13 cellular contexts compared by ENCODE assay signal in the genomic region with DNA sequence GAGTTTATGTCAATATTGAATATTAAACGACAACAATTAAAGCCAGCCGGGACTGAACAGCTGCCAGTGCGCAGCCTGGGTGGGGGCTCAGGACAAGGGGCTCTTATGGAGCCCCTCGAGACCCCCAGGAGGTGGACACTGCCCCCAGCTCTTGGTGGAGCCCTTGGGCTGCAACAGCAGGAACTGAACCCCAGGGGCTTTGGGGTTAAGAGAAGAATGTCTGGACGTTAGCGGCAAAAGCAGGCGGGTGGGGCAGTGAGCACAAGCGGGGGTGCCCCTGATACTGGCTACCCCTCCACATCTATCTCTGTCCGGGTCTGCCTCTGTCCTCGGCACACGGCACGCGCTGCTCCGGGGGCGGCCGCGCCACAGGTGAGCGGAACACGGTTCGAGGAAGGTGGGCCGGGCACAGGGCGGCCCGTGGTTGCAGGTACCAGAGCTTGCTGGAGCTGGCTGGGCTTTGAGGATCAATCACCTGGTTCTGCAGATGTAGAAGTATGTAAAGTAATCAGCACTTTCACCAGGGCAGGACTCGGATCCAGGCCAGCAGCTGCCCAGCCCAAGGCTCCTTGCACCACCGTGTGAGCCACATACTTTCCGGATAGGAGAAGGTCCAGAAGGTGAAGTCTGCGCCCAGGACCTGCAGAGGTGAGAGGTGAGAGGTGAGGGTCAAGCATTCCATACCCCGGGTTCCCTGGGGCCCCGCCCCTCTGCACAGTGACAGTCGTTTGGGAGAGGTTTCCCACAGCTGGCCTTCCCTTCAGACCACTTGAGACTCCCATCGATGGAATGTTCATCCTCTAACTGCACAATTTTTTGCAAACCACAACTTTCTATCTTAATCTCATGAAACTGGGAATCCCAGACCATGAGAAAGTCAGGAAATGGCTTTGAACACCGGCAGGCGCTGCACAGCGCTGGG. TPM values are rescaled to one million over a fixed set of nuclear protein-coding genes. Genes with fewer than 3 reads are reported as not detected.
A peak's percentile ranks its signal among the peaks of the same experiment; 100 is the strongest.
DNase-seq lines count a peak whose midpoint lies in the region; ATAC-seq and TF ChIP-seq lines count a peak whose summit lies in the region.
"Had no signal": no experiment of that assay in that cellular context is flagged by ENCODE, and none has a peak within 500 bp of the region (broad histone marks: within the 10 kb centered on the region; RNA-seq: fewer than 3 reads in every experiment).

No MANE protein-coding gene starts in this region.

- no peak overlapping the region for H3K23ac ChIP-seq in H9 (ENCODE audit: insufficient read length, low read depth, low read length)

- H3K4me1 Mint-ChIP-seq in H9 (peaks cover 9% of the 10 kb centered on the region in 2 experiments), neural progenitor cell (peaks cover 15% of the 10 kb centered on the region)

- H2AFZ ChIP-seq in parathyroid adenoma (no peak overlapping the region), H9 (ENCODE audit: low read length) (no peak overlapping the region), neural progenitor cell (replicated peaks) (no peak overlapping the region)

- no peaks in the 10 kb centered on the region for H3F3A ChIP-seq in neural progenitor cell (ENCODE audit: low read depth)

- H3K4me2 ChIP-seq in BLaER1 (peak overlapping the region; percentile 87), parathyroid adenoma (ENCODE audit: low read length) (no peak overlapping the region), H9 (ENCODE audit: insufficient read depth, insufficient read length, low read length) (no peak overlapping the region), neural progenitor cell (no peak overlapping the region)

- H3K4ac ChIP-seq in H9 (ENCODE audit: low read depth, low read length) = no peak overlapping the region

- H3K9me3 Mint-ChIP-seq in H9 (no peaks in the 10 kb centered on the region), neural progenitor cell (peaks cover 16% of the 10 kb centered on the region)

- no peak overlapping the region for H3K27ac Mint-ChIP-seq in H9
- H3K27ac Mint-ChIP-seq in neural progenitor cell = no peak overlapping the region

- H3K4me3 Mint-ChIP-seq in H9 (no peak overlapping the region), neural progenitor cell (no peak overlapping the region)

- no peak overlapping the region for H2BK15ac ChIP-seq in H9 (ENCODE audit: low read depth, low read length)

- H3K9me3 ChIP-seq in BLaER1 = peaks cover 16% of the 10 kb centered on the region
- H3K9me3 ChIP-seq in gastroesophageal sphincter = no peaks in the 10 kb centered on the region
- H3K9me3 ChIP-seq in parathyroid adenoma (ENCODE audit: control insufficient read depth, low read length) = no peaks in the 10 kb centered on the region
- no peaks in the 10 kb centered on the region for H3K9me3 ChIP-seq in H9 (ENCODE audit: control insufficient read depth, low read depth, low read length)
- H3K9me3 ChIP-seq in neural progenitor cell (ENCODE audit: low read depth) = no peaks in the 10 kb centered on the region
- H3K9me3 ChIP-seq: adrenal gland, pancreas, tibial nerve had no signal

- ATAC-seq in gastroesophageal sphincter = no peak

- H3K14ac ChIP-seq in H9 (ENCODE audit: insufficient read depth, low read length) = no peak overlapping the region

- H3K36me3 ChIP-seq in BLaER1 (no peaks in the 10 kb centered on the region), gastroesophageal sphincter (no peaks in the 10 kb centered on the region), parathyroid adenoma (ENCODE audit: control insufficient read depth, insufficient read depth, low read length) (no peaks in the 10 kb centered on the region), neural progenitor cell (no peaks in the 10 kb centered on the region)
- H3K36me3 ChIP-seq: adrenal gland, pancreas, tibial nerve had no signal

- DNase-seq in RPMI7951 (ENCODE audit: low read depth) (peak; percentile 79), H9 (no peak), neural progenitor cell (ENCODE audit: low spot score) (no peak), T-helper 9 cell (no peak), GDM1 (lab: John Stamatoyannopoulos, UW) (no peak)
- DNase-seq: NCI-H1694 treated with DMSO at 0.1 percent for 48 hours had no signal

- H3K56ac ChIP-seq in H9 (ENCODE audit: insufficient read length, low read depth, low read length) = no peak overlapping the region

- no peaks in the 10 kb centered on the region for H3K79me2 ChIP-seq in parathyroid adenoma
- H3K79me2 ChIP-seq in H9 (ENCODE audit: insufficient read depth, low read length) = no peaks in the 10 kb centered on the region
- peaks cover 5% of the 10 kb centered on the region for H3K79me2 ChIP-seq in neural progenitor cell (ENCODE audit: low read depth)

- H3K4me3 ChIP-seq in BLaER1 (no peak overlapping the region), gastroesophageal sphincter (no peak overlapping the region), parathyroid adenoma (ENCODE audit: low read depth, low read length) (no peak overlapping the region), neural progenitor cell (no peak overlapping the region)
- H3K4me3 ChIP-seq: adrenal gland, pancreas, tibial nerve had no signal

- no peak overlapping the region for H2BK12ac ChIP-seq in H9 (ENCODE audit: insufficient read length, low read depth, low read length)

- peaks cover 68% of the 10 kb centered on the region for H3K4me1 ChIP-seq in BLaER1
- H3K4me1 ChIP-seq in gastroesophageal sphincter = peaks cover 0 to 45% (median 21%) of the 10 kb centered on the region in 3 donors
- peaks cover under 1% of the 10 kb centered on the region for H3K4me1 ChIP-seq in parathyroid adenoma
- no peaks in the 10 kb centered on the region for H3K4me1 ChIP-seq in H9 (ENCODE audit: insufficient read depth, low read length)
- H3K4me1 ChIP-seq in neural progenitor cell = peaks cover 9% of the 10 kb centered on the region
- H3K4me1 ChIP-seq: pancreas had no signal

- H2AK5ac ChIP-seq in H9 (ENCODE audit: insufficient read length, low read length) = no peak overlapping the region

- H3K9ac ChIP-seq in BLaER1 (no peak overlapping the region), parathyroid adenoma (no peak overlapping the region), H9 (ENCODE audit: extremely low read depth, insufficient read length, low read length) (no peak overlapping the region), neural progenitor cell (no peak overlapping the region)

- no peak for TF ChIP-seq CTCF in gastroesophageal sphincter (IDR thresholded peaks at IDR 0.05)
- no peak for TF ChIP-seq CTCF in parathyroid adenoma (IDR thresholded peaks at IDR 0.05)
- no peak for TF ChIP-seq CTCF in H9 (conservative IDR thresholded peaks at IDR 0.05)
- TF ChIP-seq CTCF in neural progenitor cell (IDR thresholded peaks at IDR 0.05) = no peak

- H4K5ac ChIP-seq in H9 (ENCODE audit: insufficient read length, low read depth, low read length) = no peak overlapping the region

- H3K27me3 ChIP-seq in BLaER1 (no peaks in the 10 kb centered on the region), gastroesophageal sphincter (no peaks in the 10 kb centered on the region), parathyroid adenoma (ENCODE audit: control insufficient read depth, insufficient read depth, low read length) (no peaks in the 10 kb centered on the region), H9 (ENCODE audit: insufficient read depth, low read length) (no peaks in the 10 kb centered on the region), neural progenitor cell (no peaks in the 10 kb centered on the region)
- H3K27me3 ChIP-seq: adrenal gland, pancreas, tibial nerve had no signal

- no peak overlapping the region for H2BK20ac ChIP-seq in H9 (ENCODE audit: low read depth, low read length, poor library complexity, severe bottlenecking)

- no peak overlapping the region for H3T11ph ChIP-seq in H9 (ENCODE audit: low read length)

- peaks cover 2% of the 10 kb centered on the region; the same call in 1 of the 2 replicates for H3K27me3 Mint-ChIP-seq in H9 (ENCODE audit: low read depth)
- H3K27me3 Mint-ChIP-seq in neural progenitor cell (ENCODE audit: insufficient read depth, low read depth) = peaks cover 5% of the 10 kb centered on the region

- no peak overlapping the region for H2BK5ac ChIP-seq in H9 (ENCODE audit: insufficient read length, low read length)

- H3K18ac ChIP-seq in H9 (ENCODE audit: insufficient read length, low read depth, low read length) = no peak overlapping the region

- H3K23me2 ChIP-seq in H9 (ENCODE audit: insufficient read length, low read depth, low read length, poor library complexity, severe bottlenecking) = no peaks in the 10 kb centered on the region

- H3K79me1 ChIP-seq in H9 (ENCODE audit: insufficient read depth, low read depth, low read length, poor library complexity, severe bottlenecking) = no peaks in the 10 kb centered on the region

- 73 to 89% methylated on average over 14 to 22 of the region's 34 CpGs for WGBS in gastroesophageal sphincter (ENCODE audit: low coverage in 1 of 2), 2 donors
- no CpG with 5 or more reads among the region's 34 CpGs for whole genome bisulfite sequencing in H9 (ENCODE audit: extremely low coverage, insufficient read length, low lambda C conversion rate)

- TF ChIP-seq EP300 in gastroesophageal sphincter (IDR thresholded peaks at IDR 0.05) = no peak

- H4K8ac ChIP-seq in H9 (replicated peaks; ENCODE audit: insufficient read length, low read depth, low read length) = no peak overlapping the region

- H3K27ac ChIP-seq in BLaER1 = no peak overlapping the region
- H3K27ac ChIP-seq in gastroesophageal sphincter = peak overlapping the region in 3 of 4 donors; percentile 44 to 92 (median 81)
- peak overlapping the region; percentile 82 for H3K27ac ChIP-seq in parathyroid adenoma
- no peak overlapping the region for H3K27ac ChIP-seq in H9 (ENCODE audit: insufficient read length, low read depth, low read length)
- H3K27ac ChIP-seq in neural progenitor cell = no peak overlapping the region
- H3K27ac ChIP-seq: C4-2B, pancreas had no signal

- no peak overlapping the region for H4K91ac ChIP-seq in H9 (ENCODE audit: insufficient read length, low read depth, low read length)

- H4K20me1 ChIP-seq in BLaER1 (no peaks in the 10 kb centered on the region), H9 (ENCODE audit: control insufficient read depth, insufficient read depth, insufficient read length) (no peaks in the 10 kb centered on the region), neural progenitor cell (ENCODE audit: low read depth) (no peaks in the 10 kb centered on the region)

- no peak overlapping the region for H2BK120ac ChIP-seq in H9 (ENCODE audit: low read depth, low read length, poor library complexity, severe bottlenecking)

- TF ChIP-seq POLR2A in gastroesophageal sphincter (IDR thresholded peaks at IDR 0.05) = no peak

- no peaks in the 10 kb centered on the region for H3K36me3 Mint-ChIP-seq in H9 (ENCODE audit: insufficient read depth in 1 of 3, low read depth in 3 of 3)
- peaks cover 6% of the 10 kb centered on the region for H3K36me3 Mint-ChIP-seq in neural progenitor cell

RNA-seq across cellular contexts. Expression of a gene that starts 12.4 kb away (rescaled TPM):
- 24.6 and 30.3 TPM in 2 replicates for total RNA-seq in RPMI7951 (2014; rRNA removed; shearing (Covaris generic))
- total RNA-seq in gastroesophageal sphincter (10 to 100 TPM; 17.6 to 31.1 (median 24.2) TPM), H9 (2021) (32.1 and 34.8 TPM in 2 replicates), neural progenitor cell (ENCODE audit: low replicate concordance) (28.5 and 42.7 TPM in 2 replicates)

Comparison
In these comparisons a context has a peak if more than half of its experiments do, and no peak if none do; other contexts are left out.
1. H3K27ac ChIP-seq: peak in gastroesophageal sphincter (3 of 4) and parathyroid adenoma (single experiment); none in BLaER1 (single experiment), H9 (single experiment) and neural progenitor cell (single experiment).